1 cellular context compared by ENCODE assay signal in the genomic region with DNA sequence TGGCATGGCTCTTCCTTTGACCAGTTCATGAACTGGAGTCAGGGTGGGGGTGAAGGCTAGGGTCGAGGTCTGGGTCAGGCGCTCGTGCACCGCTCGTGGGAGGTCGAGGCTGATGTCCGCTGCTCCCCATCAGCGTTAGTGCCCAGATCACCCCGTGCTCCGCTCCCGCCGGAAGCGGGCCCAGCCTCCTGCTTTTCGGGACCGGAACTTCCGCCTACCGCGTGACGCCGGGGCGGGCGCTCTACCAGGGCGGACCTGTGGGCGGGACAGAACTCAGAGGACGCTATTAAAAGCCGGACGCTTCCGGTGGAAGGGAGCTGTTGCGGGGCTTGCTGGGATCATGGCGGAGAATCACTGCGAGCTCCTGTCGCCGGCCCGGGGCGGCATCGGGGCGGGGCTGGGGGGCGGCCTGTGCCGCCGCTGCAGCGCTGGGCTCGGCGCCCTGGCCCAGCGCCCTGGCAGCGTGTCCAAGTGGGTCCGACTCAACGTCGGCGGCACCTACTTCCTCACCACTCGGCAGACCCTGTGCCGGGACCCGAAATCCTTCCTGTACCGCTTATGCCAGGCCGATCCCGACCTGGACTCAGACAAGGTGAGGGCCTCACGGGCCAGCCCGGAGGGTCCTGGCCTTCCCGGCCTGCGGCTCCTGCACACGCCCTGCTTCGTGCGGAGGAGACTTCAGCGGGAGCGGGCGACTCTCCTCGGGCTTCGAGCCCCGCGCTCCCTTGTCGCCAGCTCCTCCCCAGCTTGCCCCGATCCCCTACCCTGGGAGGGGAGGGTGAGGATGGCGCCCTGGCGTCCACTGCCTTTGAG.
A peak's percentile ranks its signal among the peaks of the same experiment; 100 is the strongest.
TF ChIP-seq lines count a peak whose summit lies in the region.

A gene with protein sequence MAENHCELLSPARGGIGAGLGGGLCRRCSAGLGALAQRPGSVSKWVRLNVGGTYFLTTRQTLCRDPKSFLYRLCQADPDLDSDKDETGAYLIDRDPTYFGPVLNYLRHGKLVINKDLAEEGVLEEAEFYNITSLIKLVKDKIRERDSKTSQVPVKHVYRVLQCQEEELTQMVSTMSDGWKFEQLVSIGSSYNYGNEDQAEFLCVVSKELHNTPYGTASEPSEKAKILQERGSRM (plus strand): TSS at position 315 of the 813 bp plus-strand sequence. CDS start 26 bp downstream, at position 341.

TF ChIP-seq in HepG2, 621 proteins besides CTCF, POLR2A, EP300 and RAD21 (continued from another document and continues in another):
- TF ChIP-seq, protein P1, sequence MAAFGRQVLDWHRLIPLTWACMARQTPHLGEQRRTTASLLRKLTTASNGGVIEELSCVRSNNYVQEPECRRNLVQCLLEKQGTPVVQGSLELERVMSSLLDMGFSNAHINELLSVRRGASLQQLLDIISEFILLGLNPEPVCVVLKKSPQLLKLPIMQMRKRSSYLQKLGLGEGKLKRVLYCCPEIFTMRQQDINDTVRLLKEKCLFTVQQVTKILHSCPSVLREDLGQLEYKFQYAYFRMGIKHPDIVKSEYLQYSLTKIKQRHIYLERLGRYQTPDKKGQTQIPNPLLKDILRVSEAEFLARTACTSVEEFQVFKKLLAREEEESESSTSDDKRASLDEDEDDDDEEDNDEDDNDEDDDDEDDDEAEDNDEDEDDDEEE (CRISPR knock-in tag; IDR thresholded peaks at IDR 0.05) = peak; percentile 87
- TF ChIP-seq ZNF83 (CRISPR knock-in tag; IDR thresholded peaks at IDR 0.05; ENCODE audit: borderline replicate concordance) = peak; percentile 76; the same call in 1 of the 2 replicates
- TF ChIP-seq ZNF75D (CRISPR knock-in tag; IDR thresholded peaks at IDR 0.05; ENCODE audit: borderline replicate concordance) = no peak
- peak; percentile 78; the same call in 1 of the 2 replicates for TF ChIP-seq ZSCAN21 (CRISPR knock-in tag; IDR thresholded peaks at IDR 0.05; ENCODE audit: borderline replicate concordance)
- TF ChIP-seq PLRG1 (conservative IDR thresholded peaks at IDR 0.05) = no peak
- no peak for TF ChIP-seq SNAI1 (CRISPR knock-in tag; IDR thresholded peaks at IDR 0.05; ENCODE audit: borderline replicate concordance)
- peak; percentile 90; the same call in 1 of the 2 replicates for TF ChIP-seq PCBP1 (IDR thresholded peaks at IDR 0.05; ENCODE audit: borderline replicate concordance, low read depth, low read length)
- TF ChIP-seq, protein P2, sequence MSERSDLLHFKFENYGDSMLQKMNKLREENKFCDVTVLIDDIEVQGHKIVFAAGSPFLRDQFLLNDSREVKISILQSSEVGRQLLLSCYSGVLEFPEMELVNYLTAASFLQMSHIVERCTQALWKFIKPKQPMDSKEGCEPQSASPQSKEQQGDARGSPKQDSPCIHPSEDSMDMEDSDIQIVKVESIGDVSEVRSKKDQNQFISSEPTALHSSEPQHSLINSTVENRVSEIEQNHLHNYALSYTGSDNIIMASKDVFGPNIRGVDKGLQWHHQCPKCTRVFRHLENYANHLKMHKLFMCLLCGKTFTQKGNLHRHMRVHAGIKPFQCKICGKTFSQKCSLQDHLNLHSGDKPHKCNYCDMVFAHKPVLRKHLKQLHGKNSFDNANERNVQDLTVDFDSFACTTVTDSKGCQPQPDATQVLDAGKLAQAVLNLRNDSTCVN (CRISPR knock-in tag; IDR thresholded peaks at IDR 0.05; ENCODE audit: borderline replicate concordance) = peak; percentile 82; the same call in 1 of the 2 replicates
- no peak for TF ChIP-seq CEBPB (IDR thresholded peaks at IDR 0.05; ENCODE audit: borderline replicate concordance, low read depth, low read length)
- TF ChIP-seq, protein P3, sequence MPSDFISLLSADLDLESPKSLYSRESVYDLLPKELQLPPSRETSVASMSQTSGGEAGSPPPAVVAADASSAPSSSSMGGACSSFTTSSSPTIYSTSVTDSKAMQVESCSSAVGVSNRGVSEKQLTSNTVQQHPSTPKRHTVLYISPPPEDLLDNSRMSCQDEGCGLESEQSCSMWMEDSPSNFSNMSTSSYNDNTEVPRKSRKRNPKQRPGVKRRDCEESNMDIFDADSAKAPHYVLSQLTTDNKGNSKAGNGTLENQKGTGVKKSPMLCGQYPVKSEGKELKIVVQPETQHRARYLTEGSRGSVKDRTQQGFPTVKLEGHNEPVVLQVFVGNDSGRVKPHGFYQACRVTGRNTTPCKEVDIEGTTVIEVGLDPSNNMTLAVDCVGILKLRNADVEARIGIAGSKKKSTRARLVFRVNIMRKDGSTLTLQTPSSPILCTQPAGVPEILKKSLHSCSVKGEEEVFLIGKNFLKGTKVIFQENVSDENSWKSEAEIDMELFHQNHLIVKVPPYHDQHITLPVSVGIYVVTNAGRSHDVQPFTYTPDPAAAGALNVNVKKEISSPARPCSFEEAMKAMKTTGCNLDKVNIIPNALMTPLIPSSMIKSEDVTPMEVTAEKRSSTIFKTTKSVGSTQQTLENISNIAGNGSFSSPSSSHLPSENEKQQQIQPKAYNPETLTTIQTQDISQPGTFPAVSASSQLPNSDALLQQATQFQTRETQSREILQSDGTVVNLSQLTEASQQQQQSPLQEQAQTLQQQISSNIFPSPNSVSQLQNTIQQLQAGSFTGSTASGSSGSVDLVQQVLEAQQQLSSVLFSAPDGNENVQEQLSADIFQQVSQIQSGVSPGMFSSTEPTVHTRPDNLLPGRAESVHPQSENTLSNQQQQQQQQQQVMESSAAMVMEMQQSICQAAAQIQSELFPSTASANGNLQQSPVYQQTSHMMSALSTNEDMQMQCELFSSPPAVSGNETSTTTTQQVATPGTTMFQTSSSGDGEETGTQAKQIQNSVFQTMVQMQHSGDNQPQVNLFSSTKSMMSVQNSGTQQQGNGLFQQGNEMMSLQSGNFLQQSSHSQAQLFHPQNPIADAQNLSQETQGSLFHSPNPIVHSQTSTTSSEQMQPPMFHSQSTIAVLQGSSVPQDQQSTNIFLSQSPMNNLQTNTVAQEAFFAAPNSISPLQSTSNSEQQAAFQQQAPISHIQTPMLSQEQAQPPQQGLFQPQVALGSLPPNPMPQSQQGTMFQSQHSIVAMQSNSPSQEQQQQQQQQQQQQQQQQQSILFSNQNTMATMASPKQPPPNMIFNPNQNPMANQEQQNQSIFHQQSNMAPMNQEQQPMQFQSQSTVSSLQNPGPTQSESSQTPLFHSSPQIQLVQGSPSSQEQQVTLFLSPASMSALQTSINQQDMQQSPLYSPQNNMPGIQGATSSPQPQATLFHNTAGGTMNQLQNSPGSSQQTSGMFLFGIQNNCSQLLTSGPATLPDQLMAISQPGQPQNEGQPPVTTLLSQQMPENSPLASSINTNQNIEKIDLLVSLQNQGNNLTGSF (CRISPR knock-in tag; IDR thresholded peaks at IDR 0.05) = peak; percentile 46; the same call in 1 of the 2 replicates
- TF ChIP-seq, protein P4, sequence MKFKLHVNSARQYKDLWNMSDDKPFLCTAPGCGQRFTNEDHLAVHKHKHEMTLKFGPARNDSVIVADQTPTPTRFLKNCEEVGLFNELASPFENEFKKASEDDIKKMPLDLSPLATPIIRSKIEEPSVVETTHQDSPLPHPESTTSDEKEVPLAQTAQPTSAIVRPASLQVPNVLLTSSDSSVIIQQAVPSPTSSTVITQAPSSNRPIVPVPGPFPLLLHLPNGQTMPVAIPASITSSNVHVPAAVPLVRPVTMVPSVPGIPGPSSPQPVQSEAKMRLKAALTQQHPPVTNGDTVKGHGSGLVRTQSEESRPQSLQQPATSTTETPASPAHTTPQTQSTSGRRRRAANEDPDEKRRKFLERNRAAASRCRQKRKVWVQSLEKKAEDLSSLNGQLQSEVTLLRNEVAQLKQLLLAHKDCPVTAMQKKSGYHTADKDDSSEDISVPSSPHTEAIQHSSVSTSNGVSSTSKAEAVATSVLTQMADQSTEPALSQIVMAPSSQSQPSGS (CRISPR knock-in tag; IDR thresholded peaks at IDR 0.05) = peak; percentile 91
- TF ChIP-seq GPN1 (CRISPR knock-in tag; IDR thresholded peaks at IDR 0.05; ENCODE audit: borderline replicate concordance) = 0 out of 2 replicates have a peak, but pooled peaks have one; percentile 39
- TF ChIP-seq PHF20 (CRISPR knock-in tag; IDR thresholded peaks at IDR 0.05) = peak; percentile 99
- TF ChIP-seq FOXK2 (IDR thresholded peaks at IDR 0.05) = no peak
- TF ChIP-seq SALL1 (CRISPR knock-in tag; IDR thresholded peaks at IDR 0.05) = peak; percentile 79
- peak; percentile 90 for TF ChIP-seq NFKBIZ (CRISPR knock-in tag; IDR thresholded peaks at IDR 0.05)
- peak; percentile 92 for TF ChIP-seq ZNF430 (CRISPR knock-in tag; IDR thresholded peaks at IDR 0.05)
- peak; percentile 69; the same call in 1 of the 2 replicates for TF ChIP-seq REL (CRISPR knock-in tag; conservative IDR thresholded peaks at IDR 0.05)
- TF ChIP-seq SP140L (CRISPR knock-in tag; IDR thresholded peaks at IDR 0.05; ENCODE audit: borderline replicate concordance) = peak; percentile 85; the same call in 1 of the 2 replicates
- TF ChIP-seq KLF15 (CRISPR knock-in tag; IDR thresholded peaks at IDR 0.05; ENCODE audit: borderline replicate concordance) = no peak; the same call in 1 of the 2 replicates
- TF ChIP-seq NR2C2 (CRISPR knock-in tag; IDR thresholded peaks at IDR 0.05; ENCODE audit: borderline replicate concordance) = peak; percentile 88
- 0 out of 2 replicates have a peak, but pooled peaks have one; percentile 19 for TF ChIP-seq ZNF354B (CRISPR knock-in tag; IDR thresholded peaks at IDR 0.05)
- peak; percentile 79 for TF ChIP-seq ZNF431 (CRISPR knock-in tag; IDR thresholded peaks at IDR 0.05; ENCODE audit: borderline replicate concordance, low read depth)
- peak; percentile 58 for TF ChIP-seq SKI (IDR thresholded peaks at IDR 0.05; ENCODE audit: partially characterized antibody)
- no peak for TF ChIP-seq DPF2 (CRISPR knock-in tag; IDR thresholded peaks at IDR 0.05; ENCODE audit: borderline replicate concordance, low read depth)
- peak; percentile 66; the same call in 1 of the 2 replicates for TF ChIP-seq SOX5 (CRISPR knock-in tag; IDR thresholded peaks at IDR 0.05; ENCODE audit: borderline replicate concordance)
- TF ChIP-seq, protein P5, sequence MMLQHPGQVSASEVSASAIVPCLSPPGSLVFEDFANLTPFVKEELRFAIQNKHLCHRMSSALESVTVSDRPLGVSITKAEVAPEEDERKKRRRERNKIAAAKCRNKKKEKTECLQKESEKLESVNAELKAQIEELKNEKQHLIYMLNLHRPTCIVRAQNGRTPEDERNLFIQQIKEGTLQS (CRISPR knock-in tag; IDR thresholded peaks at IDR 0.05) = peak; percentile 45; the same call in 1 of the 2 replicates
- TF ChIP-seq ZNF562 (CRISPR knock-in tag; IDR thresholded peaks at IDR 0.05; ENCODE audit: borderline replicate concordance) = no peak
- no peak for TF ChIP-seq RARG (CRISPR knock-in tag; IDR thresholded peaks at IDR 0.05; ENCODE audit: low read depth)
- peak; percentile 97 for TF ChIP-seq BORCS8-MEF2B (CRISPR knock-in tag; IDR thresholded peaks at IDR 0.05)
- no peak for TF ChIP-seq SMARCC2 (IDR thresholded peaks at IDR 0.05)
- TF ChIP-seq PCBP2 (optimal IDR thresholded peaks at IDR 0.05; ENCODE audit: low read depth, low read length, poor library complexity, severe bottlenecking) = no peak
- TF ChIP-seq, protein P6, sequence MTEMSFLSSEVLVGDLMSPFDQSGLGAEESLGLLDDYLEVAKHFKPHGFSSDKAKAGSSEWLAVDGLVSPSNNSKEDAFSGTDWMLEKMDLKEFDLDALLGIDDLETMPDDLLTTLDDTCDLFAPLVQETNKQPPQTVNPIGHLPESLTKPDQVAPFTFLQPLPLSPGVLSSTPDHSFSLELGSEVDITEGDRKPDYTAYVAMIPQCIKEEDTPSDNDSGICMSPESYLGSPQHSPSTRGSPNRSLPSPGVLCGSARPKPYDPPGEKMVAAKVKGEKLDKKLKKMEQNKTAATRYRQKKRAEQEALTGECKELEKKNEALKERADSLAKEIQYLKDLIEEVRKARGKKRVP (CRISPR knock-in tag; IDR thresholded peaks at IDR 0.05) = 0 out of 4 replicates have a peak, but pooled peaks of 1 of the 2 experiments have one; percentile 27
- peak; percentile 71; the same call in 1 of the 2 replicates for TF ChIP-seq HNRNPL (IDR thresholded peaks at IDR 0.05; ENCODE audit: low read depth, low read length)
- TF ChIP-seq KMT2A (CRISPR knock-in tag; IDR thresholded peaks at IDR 0.05) = peak; percentile 96
- TF ChIP-seq ZNF781 (CRISPR knock-in tag; IDR thresholded peaks at IDR 0.05; ENCODE audit: borderline replicate concordance, not compliant biosample characterization) = no peak
- no peak for TF ChIP-seq STAG1 (CRISPR knock-in tag; IDR thresholded peaks at IDR 0.05)
- TF ChIP-seq DMAP1 (CRISPR knock-in tag; IDR thresholded peaks at IDR 0.05) = peak; percentile 97
- peak; percentile 97 for TF ChIP-seq KDM2A (CRISPR knock-in tag; IDR thresholded peaks at IDR 0.05; ENCODE audit: borderline replicate concordance, low read depth)
- TF ChIP-seq, protein P7, sequence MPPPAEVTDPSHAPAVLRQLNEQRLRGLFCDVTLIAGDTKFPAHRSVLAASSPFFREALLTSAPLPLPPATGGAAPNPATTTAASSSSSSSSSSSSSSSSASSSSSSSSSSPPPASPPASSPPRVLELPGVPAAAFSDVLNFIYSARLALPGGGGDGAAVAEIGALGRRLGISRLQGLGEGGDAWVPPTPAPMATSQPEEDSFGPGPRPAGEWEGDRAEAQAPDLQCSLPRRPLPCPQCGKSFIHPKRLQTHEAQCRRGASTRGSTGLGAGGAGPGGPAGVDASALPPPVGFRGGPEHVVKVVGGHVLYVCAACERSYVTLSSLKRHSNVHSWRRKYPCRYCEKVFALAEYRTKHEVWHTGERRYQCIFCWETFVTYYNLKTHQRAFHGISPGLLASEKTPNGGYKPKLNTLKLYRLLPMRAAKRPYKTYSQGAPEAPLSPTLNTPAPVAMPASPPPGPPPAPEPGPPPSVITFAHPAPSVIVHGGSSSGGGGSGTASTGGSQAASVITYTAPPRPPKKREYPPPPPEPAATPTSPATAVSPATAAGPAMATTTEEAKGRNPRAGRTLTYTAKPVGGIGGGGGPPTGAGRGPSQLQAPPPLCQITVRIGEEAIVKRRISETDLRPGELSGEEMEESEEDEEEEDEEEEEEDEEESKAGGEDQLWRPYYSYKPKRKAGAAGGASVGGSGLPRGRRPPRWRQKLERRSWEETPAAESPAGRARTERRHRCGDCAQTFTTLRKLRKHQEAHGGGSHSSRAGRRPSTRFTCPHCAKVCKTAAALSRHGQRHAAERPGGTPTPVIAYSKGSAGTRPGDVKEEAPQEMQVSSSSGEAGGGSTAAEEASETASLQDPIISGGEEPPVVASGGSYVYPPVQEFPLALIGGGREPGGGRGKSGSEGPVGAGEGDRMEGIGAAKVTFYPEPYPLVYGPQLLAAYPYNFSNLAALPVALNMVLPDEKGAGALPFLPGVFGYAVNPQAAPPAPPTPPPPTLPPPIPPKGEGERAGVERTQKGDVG (CRISPR knock-in tag; IDR thresholded peaks at IDR 0.05; ENCODE audit: borderline replicate concordance) = 0 out of 2 replicates have a peak, but pooled peaks have one; percentile 38
- TF ChIP-seq LCORL (IDR thresholded peaks at IDR 0.05) = no peak
- no peak; the same call in 1 of the 2 replicates for TF ChIP-seq LCORL (CRISPR knock-in tag; IDR thresholded peaks at IDR 0.05)
- peak; percentile 83 for TF ChIP-seq ZNF746 (CRISPR knock-in tag; IDR thresholded peaks at IDR 0.05)
- peak; percentile 89 for TF ChIP-seq CREB1 (IDR thresholded peaks at IDR 0.05)
- TF ChIP-seq CREB1 (CRISPR knock-in tag; IDR thresholded peaks at IDR 0.05) = peak; percentile 92
- peak; percentile 87 for TF ChIP-seq MED1 (CRISPR knock-in tag; IDR thresholded peaks at IDR 0.05)
- peak; percentile 86; the same call in 1 of the 2 replicates for TF ChIP-seq SMAD1 (CRISPR knock-in tag; IDR thresholded peaks at IDR 0.05; ENCODE audit: borderline replicate concordance, low read depth)
- no peak for TF ChIP-seq NONO (IDR thresholded peaks at IDR 0.05)
- TF ChIP-seq NONO (CRISPR knock-in tag; conservative IDR thresholded peaks at IDR 0.05) = peak; percentile 95
